In the genomic region with DNA sequence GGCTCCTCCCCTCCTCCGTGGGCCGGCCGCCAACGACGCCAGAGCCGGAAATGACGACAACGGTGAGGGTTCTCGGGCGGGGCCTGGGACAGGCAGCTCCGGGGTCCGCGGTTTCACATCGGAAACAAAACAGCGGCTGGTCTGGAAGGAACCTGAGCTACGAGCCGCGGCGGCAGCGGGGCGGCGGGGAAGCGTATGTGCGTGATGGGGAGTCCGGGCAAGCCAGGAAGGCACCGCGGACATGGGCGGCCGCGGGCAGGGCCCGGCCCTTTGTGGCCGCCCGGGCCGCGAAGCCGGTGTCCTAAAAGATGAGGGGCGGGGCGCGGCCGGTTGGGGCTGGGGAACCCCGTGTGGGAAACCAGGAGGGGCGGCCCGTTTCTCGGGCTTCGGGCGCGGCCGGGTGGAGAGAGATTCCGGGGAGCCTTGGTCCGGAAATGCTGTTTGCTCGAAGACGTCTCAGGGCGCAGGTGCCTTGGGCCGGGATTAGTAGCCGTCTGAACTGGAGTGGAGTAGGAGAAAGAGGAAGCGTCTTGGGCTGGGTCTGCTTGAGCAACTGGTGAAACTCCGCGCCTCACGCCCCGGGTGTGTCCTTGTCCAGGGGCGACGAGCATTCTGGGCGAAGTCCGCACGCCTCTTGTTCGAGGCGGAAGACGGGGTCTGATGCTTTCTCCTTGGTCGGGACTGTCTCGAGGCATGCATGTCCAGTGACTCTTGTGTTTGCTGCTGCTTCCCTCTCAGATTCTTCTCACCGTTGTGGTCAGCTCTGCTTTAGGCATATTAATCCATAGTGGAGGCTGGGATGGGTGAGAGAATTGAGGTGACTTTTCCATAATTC, we compare ENCODE assay signal across 8 cellular contexts. TPM values are rescaled to one million over a fixed set of nuclear protein-coding genes. Genes with fewer than 3 reads are reported as not detected.
DNase-seq lines count a peak whose midpoint lies in the region; ATAC-seq and TF ChIP-seq lines count a peak whose summit lies in the region.

A gene (plus strand): TSS at position 121 of the 835 bp plus-strand sequence. CDS start 11,513 bp downstream, outside the sequence.

- H3K4me1 Mint-ChIP-seq in activated T-cell treated with anti-CD3 and anti-CD28 coated beads, Interleukin-2, amount 50 U/mL, for 24 hours (ENCODE audit: low read depth): peaks cover 33% of the 10 kb centered on the region

- no peaks in the 10 kb centered on the region for H3K27me3 Mint-ChIP-seq in activated T-cell treated with anti-CD3 and anti-CD28 coated beads, Interleukin-2, amount 50 U/mL, for 24 hours

- no peaks in the 10 kb centered on the region for H3K27me3 ChIP-seq in mucosa of rectum (ENCODE audit: control insufficient read depth in 2 of 2, insufficient read depth in 2 of 2, low read length in 2 of 2)

- peak within 1 kb of the TSS; percentile 91 for H3K4me3 Mint-ChIP-seq in activated T-cell treated with anti-CD3 and anti-CD28 coated beads, Interleukin-2, amount 50 U/mL, for 24 hours

- ATAC-seq in GM21619 (IDR thresholded peaks at IDR 0.05; ENCODE audit: unreplicated experiment): peak; percentile 87

- peak within 1 kb of the TSS; percentile 98 to 100 for H3K27ac ChIP-seq in mucosa of rectum (ENCODE audit: low read depth in 2 of 2, low read length in 2 of 2)

- DNase-seq in DMS153 treated with DMSO at 0.1 percent for 48 hours (lab: John Stamatoyannopoulos, UW; ENCODE audit: unreplicated experiment) (peak; percentile 82), epithelial cell of proximal tubule (ENCODE audit: low read depth) (no peak)
- DNase-seq in Jurkat, Clone E6-1 (ENCODE audit: low read depth, low spot score): peak; percentile 89
- peak; percentile 99 for DNase-seq in activated T-cell treated with anti-CD3 and anti-CD28 coated beads, Interleukin-2, amount 50 U/mL, for 24 hours
- DNase-seq in stimulated activated CD8-positive, alpha-beta memory T cell treated with anti-CD3 and anti-CD28 coated beads, Interleukin-4, amount 100 ng/mL, for 4 hours (ENCODE audit: low read depth in 2 of 2, low spot score in 1 of 2): peak; percentile 97 to 99

- peaks cover 27% of the 10 kb centered on the region for H3K36me3 Mint-ChIP-seq in activated T-cell treated with anti-CD3 and anti-CD28 coated beads, Interleukin-2, amount 50 U/mL, for 24 hours (ENCODE audit: low read depth)

- peaks cover 14% of the 10 kb centered on the region for H3K9me3 Mint-ChIP-seq in activated T-cell treated with anti-CD3 and anti-CD28 coated beads, Interleukin-2, amount 50 U/mL, for 24 hours

- peak within 1 kb of the TSS; percentile 97 for H3K27ac Mint-ChIP-seq in activated T-cell treated with anti-CD3 and anti-CD28 coated beads, Interleukin-2, amount 50 U/mL, for 24 hours

- H3K4me3 ChIP-seq in Jurkat, Clone E6-1 (ENCODE audit: low read length): peak within 1 kb of the TSS; percentile 93
- H3K4me3 ChIP-seq in epithelial cell of proximal tubule (ENCODE audit: low read depth, low read length): peak within 1 kb of the TSS; percentile 88
- peak within 1 kb of the TSS; percentile 82 to 85 for H3K4me3 ChIP-seq in mucosa of rectum (ENCODE audit: low read length in 2 of 2)

- H3K36me3 ChIP-seq in mucosa of rectum (ENCODE audit: control insufficient read depth in 2 of 2, insufficient read depth in 2 of 2, low read length in 2 of 2): no peaks in the 10 kb centered on the region

- no peaks in the 10 kb centered on the region for H3K9me3 ChIP-seq in mucosa of rectum (ENCODE audit: control insufficient read depth in 2 of 2, low read length in 2 of 2)

- H3K4me1 ChIP-seq in mucosa of rectum (ENCODE audit: control insufficient read depth in 2 of 2, insufficient read depth in 2 of 2, low read length in 2 of 2): peaks cover 7 to 14% of the 10 kb centered on the region in 2 donors

- H3K9ac ChIP-seq in mucosa of rectum (ENCODE audit: low read depth in 1 of 2, low read length in 2 of 2): peak within 1 kb of the TSS; percentile 85 to 99

- no peak for TF ChIP-seq CTCF in epithelial cell of proximal tubule (conservative IDR thresholded peaks at IDR 0.05; ENCODE audit: low read depth, low read length)

TF ChIP-seq in PFSK-1, 5 proteins besides CTCF, POLR2A, EP300 and RAD21:
- TF ChIP-seq SIN3A (IDR thresholded peaks at IDR 0.05; ENCODE audit: borderline replicate concordance, insufficient read depth, low read length) (no peak), TAF1 (IDR thresholded peaks at IDR 0.05; ENCODE audit: borderline replicate concordance, insufficient read depth, low read length) (no peak), POLR2AphosphoS5 (IDR thresholded peaks at IDR 0.05; ENCODE audit: low read depth, low read length) (peak; percentile 54; the same call in 1 of the 2 replicates), FOXP2 (optimal IDR thresholded peaks at IDR 0.05; ENCODE audit: borderline replicate concordance, extremely low read depth, extremely low read length, insufficient read depth) (no peak)
- TF ChIP-seq, protein P1, sequence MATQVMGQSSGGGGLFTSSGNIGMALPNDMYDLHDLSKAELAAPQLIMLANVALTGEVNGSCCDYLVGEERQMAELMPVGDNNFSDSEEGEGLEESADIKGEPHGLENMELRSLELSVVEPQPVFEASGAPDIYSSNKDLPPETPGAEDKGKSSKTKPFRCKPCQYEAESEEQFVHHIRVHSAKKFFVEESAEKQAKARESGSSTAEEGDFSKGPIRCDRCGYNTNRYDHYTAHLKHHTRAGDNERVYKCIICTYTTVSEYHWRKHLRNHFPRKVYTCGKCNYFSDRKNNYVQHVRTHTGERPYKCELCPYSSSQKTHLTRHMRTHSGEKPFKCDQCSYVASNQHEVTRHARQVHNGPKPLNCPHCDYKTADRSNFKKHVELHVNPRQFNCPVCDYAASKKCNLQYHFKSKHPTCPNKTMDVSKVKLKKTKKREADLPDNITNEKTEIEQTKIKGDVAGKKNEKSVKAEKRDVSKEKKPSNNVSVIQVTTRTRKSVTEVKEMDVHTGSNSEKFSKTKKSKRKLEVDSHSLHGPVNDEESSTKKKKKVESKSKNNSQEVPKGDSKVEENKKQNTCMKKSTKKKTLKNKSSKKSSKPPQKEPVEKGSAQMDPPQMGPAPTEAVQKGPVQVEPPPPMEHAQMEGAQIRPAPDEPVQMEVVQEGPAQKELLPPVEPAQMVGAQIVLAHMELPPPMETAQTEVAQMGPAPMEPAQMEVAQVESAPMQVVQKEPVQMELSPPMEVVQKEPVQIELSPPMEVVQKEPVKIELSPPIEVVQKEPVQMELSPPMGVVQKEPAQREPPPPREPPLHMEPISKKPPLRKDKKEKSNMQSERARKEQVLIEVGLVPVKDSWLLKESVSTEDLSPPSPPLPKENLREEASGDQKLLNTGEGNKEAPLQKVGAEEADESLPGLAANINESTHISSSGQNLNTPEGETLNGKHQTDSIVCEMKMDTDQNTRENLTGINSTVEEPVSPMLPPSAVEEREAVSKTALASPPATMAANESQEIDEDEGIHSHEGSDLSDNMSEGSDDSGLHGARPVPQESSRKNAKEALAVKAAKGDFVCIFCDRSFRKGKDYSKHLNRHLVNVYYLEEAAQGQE (IDR thresholded peaks at IDR 0.05; ENCODE audit: insufficient read depth in 1 of 2, low read depth in 2 of 2, low read length in 2 of 2): no peak
TF ChIP-seq in PFSK-1: peak in this region for 1.

RNA-seq across cellular contexts. Expression of the gene that starts here (rescaled TPM):
- polyA plus RNA-seq in Jurkat, Clone E6-1 (2012; ENCODE audit: insufficient read depth, insufficient read length): 19.9 TPM
- polyA plus RNA-seq in PFSK-1 (2012; ENCODE audit: insufficient read length, low read depth): 14.7 TPM
- 31.7 and 35.5 TPM in 2 replicates for total RNA-seq in epithelial cell of proximal tubule
